Comparison of ENCODE assay signal across 24 cellular contexts in the genomic region with DNA sequence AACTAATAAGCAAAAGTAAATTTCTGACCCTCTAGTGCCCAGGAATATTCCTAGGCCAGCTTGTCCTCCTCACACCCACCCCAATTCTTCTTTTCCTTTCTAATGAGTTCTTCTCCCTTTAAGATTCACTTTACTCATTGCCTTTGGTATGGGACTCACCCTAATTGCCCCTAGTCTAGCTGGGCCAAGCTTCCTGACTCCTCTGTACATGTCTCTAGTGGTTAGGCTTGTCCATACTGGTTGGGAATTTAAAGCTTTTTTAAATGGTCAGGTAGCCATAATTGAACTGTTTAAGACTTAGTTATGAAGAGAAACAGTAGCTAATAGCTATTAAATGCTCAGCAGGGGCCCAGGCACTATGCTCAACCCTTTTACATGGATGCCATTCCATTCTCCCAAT.
"Had no signal": no experiment of that assay in that cellular context is flagged by ENCODE, and none has a peak within 500 bp of the region (broad histone marks: within the 10 kb centered on the region; RNA-seq: fewer than 3 reads in every experiment).

No MANE protein-coding gene starts in this region.

- DNase-seq: activated CD4-positive, alpha-beta T cell treated with anti-CD3 and anti-CD28 coated beads for 48 hours; activated CD4-positive, alpha-beta T cell treated with anti-CD3 and anti-CD28 coated beads, Interleukin-2, amount 50 U/mL, for 48 hours; activated CD8-positive, alpha-beta memory T cell treated with anti-CD3 and anti-CD28 coated beads for 24 hours; activated effector memory CD4-positive, alpha-beta T cell treated with Interleukin-2 at 50 U/mL for 16 hours; activated naive CD4-positive, alpha-beta T cell treated with Interleukin-2 at 50 U/mL for 16 hours; anterior cingulate cortex; dorsolateral prefrontal cortex; effector memory CD4-positive, alpha-beta T cell; foreskin fibroblast; heart left ventricle; kidney glomerular epithelial cell; left lung; lower lobe of right lung; mucosa of descending colon; stimulated activated CD4-positive, alpha-beta T cell treated with anti-CD3 and anti-CD28 coated beads, Interleukin-1b, Interleukin-23, amount 100 ng/mL, for 48 hours; stimulated activated CD4-positive, alpha-beta T cell treated with anti-CD3 and anti-CD28 coated beads, Interleukin-4, amount 100 ng/mL, for 4 hours; stimulated activated CD8-positive, alpha-beta memory T cell treated with anti-CD3 and anti-CD28 coated beads, Interleukin-4, amount 100 ng/mL, for 48 hours; stimulated activated naive CD8-positive, alpha-beta T cell treated with anti-CD3 and anti-CD28 coated beads, Interleukin-15, amount 100 ng/mL, for 72 hours; substantia nigra; T-helper 9 cell; uterus had no signal

- ATAC-seq: activated CD4-positive, CD25-positive, alpha-beta regulatory T cell treated with anti-CD3 and anti-CD28 coated beads, Interleukin-2, amount 50 U/mL, for 24 hours; heart left ventricle; left lung; lower lobe of right lung; mucosa of descending colon; natural killer cell treated with Interleukin-12 subunit alpha and Interleukin-12 subunit beta and Interleukin-15 and Interleukin-18, amount 100 ng/mL, for 72 hours; stimulated activated memory B cell treated with anti-CD40 and anti-IgM and Interleukin-4, amounts not matched to agents 10 μg/mL and 1 μg/mL and 100 μg/mL, for 72 hours; stimulated activated naive CD8-positive, alpha-beta T cell treated with anti-CD3 and anti-CD28 coated beads, Interleukin-15, amount 100 ng/mL, for 72 hours had no signal
